Comparison of ENCODE assay signal across 15 cellular contexts in genomic region chr19:33689138-33689746, GRCh38.
"Had no signal": no experiment of that assay in that cellular context is flagged by ENCODE, and none has a peak within 500 bp of the region (broad histone marks: within the 10 kb centered on the region; RNA-seq: fewer than 3 reads in every experiment).

No MANE protein-coding gene starts in this region.

- DNase-seq: activated B cell treated with CpG ODN at 0.5 μM for 24 hours; activated CD4-positive, alpha-beta T cell treated with anti-CD3 and anti-CD28 coated beads for 36 hours; activated CD4-positive, alpha-beta T cell treated with anti-CD3 and anti-CD28 coated beads, Interleukin-2, amount 50 U/mL, for 48 hours; adrenal gland; esophagus squamous epithelium; gastrocnemius medialis; left ventricle myocardium inferior; mammary epithelial cell; midbrain; natural killer cell; right cardiac atrium; stimulated activated CD4-positive, alpha-beta T cell treated with anti-CD3 and anti-CD28 coated beads, Interleukin-12 subunit alpha, Interleukin-12 subunit beta, amount 100 ng/mL, for 4 hours; stimulated activated CD4-positive, alpha-beta T cell treated with anti-CD3 and anti-CD28 coated beads, Interleukin-4, amount 100 ng/mL, for 4 hours had no signal

- ATAC-seq: activated CD4-positive, alpha-beta T cell treated with anti-CD3 and anti-CD28 coated beads for 36 hours; gastrocnemius medialis; heart left ventricle; natural killer cell; pancreas had no signal
